26 cellular contexts compared by ENCODE assay signal in the genomic region with DNA sequence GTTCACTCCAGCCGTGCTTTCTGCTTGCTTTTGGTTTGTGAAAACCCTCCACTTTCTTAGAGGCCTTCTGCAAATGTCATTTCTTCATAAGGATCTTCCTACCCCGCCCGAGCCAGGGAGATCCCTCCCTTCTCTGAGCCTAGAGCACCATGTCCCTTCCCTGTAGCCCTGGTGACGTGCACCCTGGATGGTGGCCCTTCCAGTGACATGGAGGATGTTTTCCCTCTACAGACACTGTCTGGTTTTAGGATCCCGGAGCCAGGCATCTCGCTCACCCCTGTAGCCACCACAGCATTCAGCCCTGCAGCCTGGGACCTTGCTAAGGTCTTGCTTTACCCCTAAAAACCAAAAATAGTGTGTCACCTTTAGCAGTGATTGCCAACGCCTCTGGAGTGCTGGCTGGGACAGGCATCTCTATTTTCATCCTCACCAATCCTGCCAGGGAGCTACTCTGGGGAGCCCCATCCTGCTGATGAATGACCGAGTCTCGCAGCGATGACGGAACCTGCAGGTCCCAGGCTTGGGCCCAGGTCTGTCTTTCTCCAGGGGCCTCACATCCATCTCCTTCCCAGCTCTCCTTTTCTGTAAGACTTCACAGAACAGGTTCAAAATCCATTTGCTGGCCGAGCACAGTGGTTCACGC.
"Had no signal": no experiment of that assay in that cellular context is flagged by ENCODE, and none has a peak within 500 bp of the region (broad histone marks: within the 10 kb centered on the region; RNA-seq: fewer than 3 reads in every experiment).

No MANE protein-coding gene starts in this region.

- H3K36me3 Mint-ChIP-seq: activated naive CD4-positive, alpha-beta T cell treated with anti-CD3 and anti-CD28 coated beads, Interleukin-2, amount 50 U/mL, for 24 hours had no signal

- H3K4me1 Mint-ChIP-seq: activated CD4-positive, alpha-beta T cell treated with anti-CD3 and anti-CD28 coated beads, Interleukin-2, amount 10 ng/mL, durations not matched to agents 7 days and 5 days; activated naive CD4-positive, alpha-beta T cell treated with anti-CD3 and anti-CD28 coated beads, Interleukin-2, amount 50 U/mL, for 24 hours; mesothelial cell of epicardium had no signal

- ATAC-seq: left colon; stimulated activated naive CD8-positive, alpha-beta T cell treated with anti-CD3 and anti-CD28 coated beads, Interleukin-15, amount 100 ng/mL, for 72 hours had no signal

- DNase-seq: activated CD4-positive, alpha-beta T cell treated with anti-CD3 and anti-CD28 coated beads, Interleukin-2, amount 10 ng/mL, durations not matched to agents 7 days and 5 days; activated CD4-positive, CD25-positive, alpha-beta regulatory T cell; activated CD8-positive, alpha-beta memory T cell treated with anti-CD3 and anti-CD28 coated beads for 24 hours; activated CD8-positive, alpha-beta memory T cell treated with anti-CD3 and anti-CD28 coated beads, Interleukin-2, amount 50 U/mL, for 48 hours; activated gamma-delta T cell; activated T-cell treated with anti-CD3 and anti-CD28 coated beads, Interleukin-2, amount 50 U/mL, for 48 hours; effector memory CD4-positive, alpha-beta T cell; left colon; nucleus accumbens; retina; SK-N-SH; stimulated activated CD4-positive, alpha-beta T cell treated with anti-CD3 and anti-CD28 coated beads, Interleukin-12 subunit alpha, Interleukin-12 subunit beta, amount 100 ng/mL, for 4 hours; stimulated activated CD4-positive, alpha-beta T cell treated with anti-CD3 and anti-CD28 coated beads, Interleukin-2, amount 100 ng/mL, for 24 hours; stimulated activated naive CD8-positive, alpha-beta T cell treated with anti-CD3 and anti-CD28 coated beads, Interleukin-15, amount 100 ng/mL, for 72 hours; T-helper 1 cell; T-helper 9 cell; trophoblast cell had no signal

- H3K9me3 Mint-ChIP-seq: activated CD4-positive, alpha-beta T cell treated with anti-CD3 and anti-CD28 coated beads, Interleukin-2, amount 10 ng/mL, durations not matched to agents 7 days and 5 days; activated naive CD4-positive, alpha-beta T cell treated with anti-CD3 and anti-CD28 coated beads, Interleukin-2, amount 50 U/mL, for 24 hours; dendritic cell treated with granulocyte-macrophage colony-stimulating factor and Interleukin-4, amounts not matched to agents 40 ng/mL and 50 ng/mL, for 4 days; nephron; stimulated activated naive CD8-positive, alpha-beta T cell treated with anti-CD3 and anti-CD28 coated beads, Interleukin-15, amount 100 ng/mL, for 72 hours had no signal

- H3K27ac Mint-ChIP-seq: activated naive CD4-positive, alpha-beta T cell treated with anti-CD3 and anti-CD28 coated beads, Interleukin-2, amount 50 U/mL, for 24 hours; dendritic cell treated with granulocyte-macrophage colony-stimulating factor and Interleukin-4, amounts not matched to agents 40 ng/mL and 50 ng/mL, for 4 days; mesothelial cell of epicardium; nephron had no signal

- H3K27me3 Mint-ChIP-seq: activated naive CD4-positive, alpha-beta T cell treated with anti-CD3 and anti-CD28 coated beads, Interleukin-2, amount 50 U/mL, for 24 hours had no signal

- FAIRE-seq: islet of Langerhans had no signal

- H3K27ac ChIP-seq: ascending aorta, breast epithelium, hepatocyte, suprapubic skin had no signal

- H3K4me3 ChIP-seq: ascending aorta, breast epithelium, hepatocyte, suprapubic skin had no signal

- H3K36me3 ChIP-seq: ascending aorta, breast epithelium, suprapubic skin had no signal

- H3K27me3 ChIP-seq: ascending aorta, breast epithelium, hepatocyte had no signal

- H3K4me1 ChIP-seq: ascending aorta, breast epithelium, suprapubic skin had no signal

- H3K9me3 ChIP-seq: ascending aorta, breast epithelium, SK-N-SH, suprapubic skin had no signal

- H3K4me3 Mint-ChIP-seq: activated CD4-positive, alpha-beta T cell treated with anti-CD3 and anti-CD28 coated beads, Interleukin-2, amount 10 ng/mL, durations not matched to agents 7 days and 5 days; activated naive CD4-positive, alpha-beta T cell treated with anti-CD3 and anti-CD28 coated beads, Interleukin-2, amount 50 U/mL, for 24 hours; dendritic cell treated with granulocyte-macrophage colony-stimulating factor and Interleukin-4, amounts not matched to agents 40 ng/mL and 50 ng/mL, for 4 days; mesothelial cell of epicardium; nephron; stimulated activated naive CD8-positive, alpha-beta T cell treated with anti-CD3 and anti-CD28 coated beads, Interleukin-15, amount 100 ng/mL, for 72 hours had no signal
